1 cellular context compared by ENCODE assay signal in genomic region chr12:6961695-6962284, GRCh38.
TF ChIP-seq lines count a peak whose summit lies in the region.

No MANE protein-coding gene starts in this region.

TF ChIP-seq in K562, 482 proteins besides CTCF, POLR2A, EP300 and RAD21 (continued from another document):
- TF ChIP-seq E2F4 (CRISPR knock-in tag; IDR thresholded peaks at IDR 0.05; ENCODE audit: low read depth) (no peak), DEAF1 (CRISPR knock-in tag; IDR thresholded peaks at IDR 0.05) (no peak), KAT2B (IDR thresholded peaks at IDR 0.05; ENCODE audit: low read depth, low read length) (peak; percentile 23), HDAC8 (tag; IDR thresholded peaks at IDR 0.05) (no peak), JUN (IDR thresholded peaks at IDR 0.05; ENCODE audit: borderline replicate concordance, low read depth, low read length) (peak; percentile 7; the same call in 1 of the 2 replicates), JUN (CRISPR knock-in tag; IDR thresholded peaks at IDR 0.05; ENCODE audit: borderline replicate concordance) (no peak), MYC (IDR thresholded peaks at IDR 0.05; ENCODE audit: low read depth, low read length) (peak; percentile 6), MYC (CRISPR knock-in tag; IDR thresholded peaks at IDR 0.05; ENCODE audit: borderline replicate concordance, low read depth) (no peak), TRIM24 (IDR thresholded peaks at IDR 0.05) (peak in 1 of 2 experiments; percentile 46; a peak in 1 of 4 replicates), ZFPM2 (CRISPR knock-in tag; IDR thresholded peaks at IDR 0.05) (no peak), KLF6 (CRISPR knock-in tag; IDR thresholded peaks at IDR 0.05; ENCODE audit: borderline replicate concordance) (peak; percentile 15; the same call in 1 of the 2 replicates), NFRKB (IDR thresholded peaks at IDR 0.05; ENCODE audit: low read depth) (peak; percentile 23; the same call in 1 of the 2 replicates), VEZF1 (CRISPR knock-in tag; IDR thresholded peaks at IDR 0.05) (peak; percentile 67), ZNF316 (IDR thresholded peaks at IDR 0.05) (peak; percentile 96), PML (IDR thresholded peaks at IDR 0.05; ENCODE audit: low read length) (peak; percentile 50; the same call in 1 of the 2 replicates), MYNN (IDR thresholded peaks at IDR 0.05) (no peak), MYNN (CRISPR knock-in tag; IDR thresholded peaks at IDR 0.05) (no peak), MTF1 (CRISPR knock-in tag; IDR thresholded peaks at IDR 0.05; ENCODE audit: borderline replicate concordance) (no peak), RBFOX2 (IDR thresholded peaks at IDR 0.05; ENCODE audit: low read depth, low read length) (peak; percentile 80), POLR2AphosphoS5 (IDR thresholded peaks at IDR 0.05; ENCODE audit: control insufficient read depth, insufficient read depth, low read depth, low read length) (peak; percentile 66; the same call in 1 of the 2 replicates), PHF8 (IDR thresholded peaks at IDR 0.05; ENCODE audit: borderline replicate concordance, low read length) (peak; percentile 51; the same call in 1 of the 2 replicates), MBD2 (IDR thresholded peaks at IDR 0.05; ENCODE audit: borderline replicate concordance, low read depth) (0 out of 2 replicates have a peak, but pooled peaks have one; percentile 10), CXXC5 (CRISPR knock-in tag; IDR thresholded peaks at IDR 0.05) (peak; percentile 28), NKRF (IDR thresholded peaks at IDR 0.05; ENCODE audit: borderline replicate concordance) (0 out of 2 replicates have a peak, but pooled peaks have one; percentile 22), POLR2B (IDR thresholded peaks at IDR 0.05; ENCODE audit: low read depth, partially characterized antibody) (peak; percentile 63), FOXK2 (conservative IDR thresholded peaks at IDR 0.05 in 1 of 2, IDR thresholded peaks at IDR 0.05 in 1 of 2; ENCODE audit: low read depth in 2 of 2) (0 out of 4 replicates have a peak, but pooled peaks of 1 of the 2 experiments have one; percentile 28), L3MBTL2 (IDR thresholded peaks at IDR 0.05) (peak; percentile 28; the same call in 1 of the 2 replicates), FOXP4 (CRISPR knock-in tag; IDR thresholded peaks at IDR 0.05; ENCODE audit: borderline replicate concordance) (no peak), BRD9 (IDR thresholded peaks at IDR 0.05; ENCODE audit: low read depth, partially characterized antibody) (peak; percentile 48), MLX (CRISPR knock-in tag; conservative IDR thresholded peaks at IDR 0.05) (0 out of 4 replicates have a peak, but pooled peaks of 1 of the 2 experiments have one; percentile 29), AFF1 (IDR thresholded peaks at IDR 0.05; ENCODE audit: low read depth in 1 of 2, partially characterized antibody in 2 of 2) (peak in 1 of 2 experiments; percentile 39), SOX6 (IDR thresholded peaks at IDR 0.05) (peak; percentile 31; the same call in 1 of the 2 replicates), TOE1 (IDR thresholded peaks at IDR 0.05; ENCODE audit: borderline replicate concordance) (no peak), TOE1 (CRISPR knock-in tag; IDR thresholded peaks at IDR 0.05; ENCODE audit: borderline replicate concordance, low read depth) (0 out of 2 replicates have a peak, but pooled peaks have one; percentile 20), ZFP30 (CRISPR knock-in tag; IDR thresholded peaks at IDR 0.05; ENCODE audit: borderline replicate concordance) (no peak), YY1 (IDR thresholded peaks at IDR 0.05; ENCODE audit: borderline replicate concordance in 1 of 3, control insufficient read depth in 1 of 3, extremely low read depth in 1 of 3, insufficient read depth in 3 of 3, insufficient read length in 1 of 3, insufficient replicate concordance in 2 of 3, low read depth in 1 of 3, low read length in 2 of 3) (peak in 1 of 3 experiments; percentile 34)
